25 cellular contexts compared by ENCODE assay signal in the genomic region with DNA sequence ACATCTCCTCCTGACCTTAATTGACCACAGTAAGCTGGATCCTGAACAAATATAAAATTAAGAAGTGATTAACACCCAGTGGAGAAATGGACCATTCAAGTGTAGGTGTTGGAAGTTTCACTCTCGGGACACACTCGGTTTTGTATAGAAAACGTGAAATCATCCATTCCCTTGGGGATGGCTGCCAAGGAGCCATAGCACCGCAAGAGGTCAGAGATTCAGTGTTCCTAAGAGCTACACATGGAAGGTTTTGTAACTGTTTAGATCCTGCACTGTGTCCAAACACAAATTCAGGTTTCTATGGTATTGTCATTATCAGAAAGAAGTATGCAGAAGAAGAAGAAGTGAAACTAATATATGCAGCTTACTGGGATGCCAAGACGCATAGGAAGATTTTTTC.
A peak's percentile ranks its signal among the peaks of the same experiment; 100 is the strongest.
DNase-seq lines count a peak whose midpoint lies in the region; ATAC-seq, FAIRE-seq and TF ChIP-seq lines count a peak whose summit lies in the region.
"Had no signal": no experiment of that assay in that cellular context is flagged by ENCODE, and none has a peak within 500 bp of the region (broad histone marks: within the 10 kb centered on the region; RNA-seq: fewer than 3 reads in every experiment).

No MANE protein-coding gene starts in this region.

- no peaks in the 10 kb centered on the region for H3K9me3 ChIP-seq in IMR-90 (ENCODE audit: control insufficient read depth, insufficient read depth, low read length)
- H3K9me3 ChIP-seq in mesenchymal stem cell (ENCODE audit: control insufficient read depth, low read length) = no peaks in the 10 kb centered on the region
- no peaks in the 10 kb centered on the region for H3K9me3 ChIP-seq in kidney (ENCODE audit: control insufficient read depth in 1 of 2, low read length in 2 of 2)
- H3K9me3 ChIP-seq: lower lobe of right lung, SJCRH30, upper lobe of right lung had no signal

- H3K14ac ChIP-seq in IMR-90 (replicated peaks; ENCODE audit: low read depth, low read length) = no peak overlapping the region
- no peak overlapping the region for H3K14ac ChIP-seq in mesenchymal stem cell (ENCODE audit: low read length in 2 of 2)

- H3K79me2 ChIP-seq in ACC112 (ENCODE audit: control insufficient read depth, insufficient read depth, low read length, unreplicated experiment) = no peaks in the 10 kb centered on the region

- TF ChIP-seq CTCF in IMR-90 (conservative IDR thresholded peaks at IDR 0.05; ENCODE audit: low read depth, low read length) = no peak
- TF ChIP-seq CTCF in choroid plexus epithelial cell (conservative IDR thresholded peaks at IDR 0.05; ENCODE audit: low read depth, low read length) = no peak
- TF ChIP-seq CTCF in kidney (IDR thresholded peaks at IDR 0.05; ENCODE audit: borderline replicate concordance, extremely low read depth, insufficient read depth) = no peak

- H2BK15ac ChIP-seq in IMR-90 (ENCODE audit: low read depth, low read length) (peak overlapping the region; percentile 26; the same call in 1 of the 3 replicates), mesenchymal stem cell (ENCODE audit: low read depth, poor library complexity, severe bottlenecking) (no peak overlapping the region)

- CTCF ChIA-PET in IMR-90 (lab: Yijun Ruan, JAX) = no interaction called here
- CTCF ChIA-PET in activated naive CD4-positive, alpha-beta T cell treated with anti-CD3 and anti-CD28 coated beads for 36 hours (lab: Charles Lee) = interaction anchor here (0.7 kb wide), 1 partner anchor 190 kb away, joined by 3 read pairs; no protein-coding TSS in a partner anchor

- no peak overlapping the region for H3K4me3 Mint-ChIP-seq in activated naive CD4-positive, alpha-beta T cell treated with anti-CD3 and anti-CD28 coated beads for 36 hours
- H3K4me3 Mint-ChIP-seq: CD4-positive, CD25-positive, alpha-beta regulatory T cell; central memory CD8-positive, alpha-beta T cell; T-helper 1 cell treated with Interleukin-12 subunit alpha and Interleukin-12 subunit beta and Interleukin-4 antibody, amounts not matched to agents 30 μg/mL and 1 μg/mL, for 36 hours had no signal

- no TSS peak for BruUV-seq in IMR-90 (replicated peaks; lab: Mats Ljungman, UMichigan)

- H3K79me1 ChIP-seq in IMR-90 (ENCODE audit: low read depth in 1 of 2, low read length in 2 of 2) (peaks cover 0 to 8% of the 10 kb centered on the region in 2 experiments; a peak in 1 of 4 replicates), mesenchymal stem cell (replicated peaks; ENCODE audit: low read length, poor library complexity, severe bottlenecking) (no peaks in the 10 kb centered on the region)

- no peak overlapping the region for H2BK120ac ChIP-seq in IMR-90 (ENCODE audit: low read depth, low read length)
- H2BK120ac ChIP-seq in mesenchymal stem cell (ENCODE audit: low read depth, low read length) = no peak overlapping the region

- no peak overlapping the region for H3K23ac ChIP-seq in IMR-90 (ENCODE audit: low read depth, low read length)
- no peak overlapping the region for H3K23ac ChIP-seq in mesenchymal stem cell (ENCODE audit: low read length in 2 of 2)

- H3K36me3 Mint-ChIP-seq in activated naive CD4-positive, alpha-beta T cell treated with anti-CD3 and anti-CD28 coated beads for 36 hours (ENCODE audit: low read depth) = no peaks in the 10 kb centered on the region
- H3K36me3 Mint-ChIP-seq: CD4-positive, CD25-positive, alpha-beta regulatory T cell had no signal

- TF ChIP-seq POLR2A in IMR-90 (IDR thresholded peaks at IDR 0.05; ENCODE audit: low read depth, low read length) = no peak

- H3K9ac ChIP-seq in IMR-90 (ENCODE audit: low read depth, low read length) = no peak overlapping the region
- peak overlapping the region; percentile 34 for H3K9ac ChIP-seq in mesenchymal stem cell (ENCODE audit: low read length)
- H3K9ac ChIP-seq in kidney (ENCODE audit: low read length in 2 of 2) = no peak overlapping the region

- H3K27ac Mint-ChIP-seq in activated naive CD4-positive, alpha-beta T cell treated with anti-CD3 and anti-CD28 coated beads for 36 hours = no peak overlapping the region
- H3K27ac Mint-ChIP-seq: CD4-positive, CD25-positive, alpha-beta regulatory T cell; T-helper 1 cell treated with Interleukin-12 subunit alpha and Interleukin-12 subunit beta and Interleukin-4 antibody, amounts not matched to agents 30 μg/mL and 1 μg/mL, for 36 hours had no signal

- TF ChIP-seq RAD21 in IMR-90 (IDR thresholded peaks at IDR 0.05; ENCODE audit: low read length) = no peak

- H3K4me1 Mint-ChIP-seq in activated naive CD4-positive, alpha-beta T cell treated with anti-CD3 and anti-CD28 coated beads for 36 hours (ENCODE audit: low read depth) = no peaks in the 10 kb centered on the region
- H3K4me1 Mint-ChIP-seq: CD4-positive, CD25-positive, alpha-beta regulatory T cell; central memory CD8-positive, alpha-beta T cell had no signal

- H3K36me3 ChIP-seq in ACC112 (ENCODE audit: insufficient read depth, low read length) (no peaks in the 10 kb centered on the region), IMR-90 (ENCODE audit: control insufficient read depth, insufficient read depth, low read length) (no peaks in the 10 kb centered on the region), mesenchymal stem cell (ENCODE audit: control insufficient read depth in 1 of 2, insufficient read depth in 2 of 2, low read depth in 1 of 2, low read length in 2 of 2) (no peaks in the 10 kb centered on the region), kidney (ENCODE audit: control insufficient read depth in 1 of 2, insufficient read depth in 2 of 2, low read length in 2 of 2) (no peaks in the 10 kb centered on the region)
- H3K36me3 ChIP-seq: heart left ventricle, lower lobe of right lung, SJCRH30, upper lobe of right lung, WERI-Rb-1 had no signal

- no peak for FAIRE-seq in kidney (lab: Jason Lieb, UNC)
- FAIRE-seq: A204.1 had no signal

- peak overlapping the region in 1 of 2 experiments; percentile 16; a peak in 1 of 4 replicates for H4K8ac ChIP-seq in IMR-90 (ENCODE audit: low read depth in 2 of 2, low read length in 2 of 2)
- H4K8ac ChIP-seq in mesenchymal stem cell (ENCODE audit: low read length) = no peak overlapping the region

- no peaks in the 10 kb centered on the region; the same call in 1 of the 2 replicates for H3K9me1 ChIP-seq in IMR-90 (ENCODE audit: insufficient read depth, low read length)

- H2AK9ac ChIP-seq in IMR-90 (replicated peaks; ENCODE audit: low read depth, low read length, poor library complexity) = no peak overlapping the region

- H3K27ac ChIP-seq in ACC112 (ENCODE audit: low read depth, low read length) (no peak overlapping the region), IMR-90 (ENCODE audit: insufficient read depth, low read length) (peak overlapping the region; percentile 55; the same call in 1 of the 2 replicates), mesenchymal stem cell (ENCODE audit: low read length, poor library complexity, severe bottlenecking) (no peak overlapping the region), kidney (ENCODE audit: low read depth in 2 of 2, low read length in 2 of 2) (no peak overlapping the region)
- H3K27ac ChIP-seq: heart left ventricle, HL-60, lower lobe of right lung, SJCRH30, upper lobe of right lung, WERI-Rb-1 had no signal

- H4K5ac ChIP-seq in IMR-90 (ENCODE audit: low read depth, low read length) = no peak overlapping the region

- no peak overlapping the region for H2BK20ac ChIP-seq in IMR-90 (ENCODE audit: low read depth, low read length)

- ATAC-seq in IMR-90 (ENCODE audit: low read depth) = peak; percentile 82
- no peak for ATAC-seq in GM19395 (IDR thresholded peaks at IDR 0.05; ENCODE audit: unreplicated experiment)
- ATAC-seq: heart left ventricle, lower lobe of right lung, upper lobe of right lung had no signal

- POLR2A ChIA-PET in IMR-90 (lab: Charles Lee; ENCODE audit: unreplicated experiment) = interaction anchor here (0.6 to 0.7 kb wide), 3 partner anchors 9 to 769 kb away, joined by 3 to 7 read pairs (median 6); no protein-coding TSS in a partner anchor

- no peaks in the 10 kb centered on the region for H3K27me3 Mint-ChIP-seq in activated naive CD4-positive, alpha-beta T cell treated with anti-CD3 and anti-CD28 coated beads for 36 hours (ENCODE audit: low read depth)
- H3K27me3 Mint-ChIP-seq: central memory CD8-positive, alpha-beta T cell had no signal

- H2AK5ac ChIP-seq in IMR-90 (ENCODE audit: low read depth, low read length) (no peak overlapping the region), mesenchymal stem cell (ENCODE audit: low read length, severe bottlenecking) (no peak overlapping the region)

- DNase-seq in IMR-90 (peak; percentile 72), choroid plexus epithelial cell (ENCODE audit: low read depth) (peak; percentile 88), mesenchymal stem cell (peak; percentile 84), HPDE6-E6E7 (ENCODE audit: extremely low spot score) (no peak), kidney (no peak)
- DNase-seq in activated naive CD4-positive, alpha-beta T cell treated with anti-CD3 and anti-CD28 coated beads for 36 hours = no peak
- DNase-seq: activated CD4-positive, alpha-beta T cell treated with anti-CD3 and anti-CD28 coated beads, Interleukin-2, amount 50 U/mL, for 48 hours; activated effector memory CD4-positive, alpha-beta T cell treated with anti-CD3 and anti-CD28 coated beads, Interleukin-2, amount 50 U/mL, for 16 hours; CD4-positive, CD25-positive, alpha-beta regulatory T cell; erythroblast; GOT3; heart left ventricle; lower lobe of right lung; NCI-H1436 treated with DMSO at 0.1 percent for 48 hours; NCI-H2171; NCI-H774; SJCRH30; upper lobe of right lung; WERI-Rb-1 had no signal

- peak overlapping the region; percentile 39 for H3K4me2 ChIP-seq in IMR-90 (ENCODE audit: low read depth, low read length)
- H3K4me2 ChIP-seq in mesenchymal stem cell (ENCODE audit: low read length, poor library complexity, severe bottlenecking) = no peak overlapping the region

- in situ Hi-C loops in IMR-90 (cut with MboI; ENCODE audit: low sequenced_read_pairs) = no loop called here

- no peak overlapping the region for H2AFZ ChIP-seq in ACC112 (ENCODE audit: low read length, unreplicated experiment)
- H2AFZ ChIP-seq in IMR-90 (replicated peaks; ENCODE audit: low read length, poor library complexity) = no peak overlapping the region
- H2AFZ ChIP-seq in mesenchymal stem cell (ENCODE audit: low read depth, low read length) = no peak overlapping the region

- H3K18ac ChIP-seq in IMR-90 (ENCODE audit: low read depth, low read length) (peak overlapping the region; percentile 10; the same call in 1 of the 2 replicates), mesenchymal stem cell (ENCODE audit: low read depth in 1 of 2, low read length in 2 of 2) (no peak overlapping the region)

- H2BK5ac ChIP-seq in IMR-90 (ENCODE audit: low read depth, low read length, poor library complexity, severe bottlenecking) = no peak overlapping the region
- H2BK5ac ChIP-seq in mesenchymal stem cell (ENCODE audit: low read depth, low read length, poor library complexity, severe bottlenecking) = no peak overlapping the region

- no peak overlapping the region for H2BK12ac ChIP-seq in mesenchymal stem cell (ENCODE audit: low read length in 2 of 2)

- peaks cover 6% of the 10 kb centered on the region for H3K9me3 Mint-ChIP-seq in activated naive CD4-positive, alpha-beta T cell treated with anti-CD3 and anti-CD28 coated beads for 36 hours
- H3K9me3 Mint-ChIP-seq: central memory CD8-positive, alpha-beta T cell; T-helper 1 cell treated with Interleukin-12 subunit alpha and Interleukin-12 subunit beta and Interleukin-4 antibody, amounts not matched to agents 30 μg/mL and 1 μg/mL, for 36 hours had no signal

- H3K56ac ChIP-seq in IMR-90 (ENCODE audit: extremely low read depth, insufficient read depth, low read length) = no peak overlapping the region

- H3K4me1 ChIP-seq in ACC112 (ENCODE audit: control insufficient read depth, insufficient read depth, low read length, unreplicated experiment) = peaks cover 7% of the 10 kb centered on the region
- peaks cover 5% of the 10 kb centered on the region for H3K4me1 ChIP-seq in IMR-90 (ENCODE audit: control insufficient read depth, insufficient read depth, low read length)
- no peaks in the 10 kb centered on the region for H3K4me1 ChIP-seq in mesenchymal stem cell (ENCODE audit: control insufficient read depth, insufficient read depth, low read depth, low read length)
- no peaks in the 10 kb centered on the region for H3K4me1 ChIP-seq in kidney (ENCODE audit: control insufficient read depth in 1 of 2, insufficient read depth in 1 of 2, low read depth in 1 of 2, low read length in 2 of 2)
- H3K4me1 ChIP-seq: SJCRH30, upper lobe of right lung had no signal

- H4K91ac ChIP-seq in IMR-90 (ENCODE audit: insufficient read depth, low read depth, low read length) = no peak overlapping the region
- no peak overlapping the region for H4K91ac ChIP-seq in mesenchymal stem cell (ENCODE audit: low read length)

- intact Hi-C loops in IMR-90 (cut with micrococcal nuclease) (no loop called here), kidney (cut with DNase I) (no loop called here)
- intact Hi-C loops in activated naive CD4-positive, alpha-beta T cell treated with anti-CD3 and anti-CD28 coated beads for 36 hours (cut with micrococcal nuclease) = no loop called here

- H3K4ac ChIP-seq in IMR-90 (ENCODE audit: low read depth, low read length) = no peak overlapping the region
- no peak overlapping the region for H3K4ac ChIP-seq in mesenchymal stem cell (ENCODE audit: low read depth in 1 of 2, low read length in 2 of 2)

- dilution Hi-C loops in IMR-90 (cut with HindIII; ENCODE audit: low sequenced_read_pairs, unreplicated experiment) = no loop called here

- H3K27me3 ChIP-seq in ACC112 (ENCODE audit: insufficient read depth, low read length) (no peaks in the 10 kb centered on the region), IMR-90 (ENCODE audit: control insufficient read depth, insufficient read depth, low read length) (no peaks in the 10 kb centered on the region), mesenchymal stem cell (ENCODE audit: control insufficient read depth in 1 of 2, insufficient read depth in 1 of 2, low read length in 2 of 2) (no peaks in the 10 kb centered on the region)
- H3K27me3 ChIP-seq: heart left ventricle, upper lobe of right lung had no signal

- no peaks in the 10 kb centered on the region for H4K20me1 ChIP-seq in IMR-90 (ENCODE audit: insufficient read depth, low read length)

- no CpG with 5 or more reads among the region's 5 CpGs for WGBS in IMR-90 (ENCODE audit: extremely low coverage in 2 of 2, insufficient read length in 1 of 2), 2 experiments
- 42% methylated on average over 5 of the region's 5 CpGs for WGBS in mesenchymal stem cell

- H3K4me3 ChIP-seq in ACC112 (ENCODE audit: low read depth, low read length) = peak overlapping the region; percentile 20; the same call in 1 of the 2 replicates
- peak overlapping the region; percentile 1; the same call in 1 of the 2 replicates for H3K4me3 ChIP-seq in IMR-90 (ENCODE audit: insufficient read depth, low read depth, low read length)
- peak overlapping the region; percentile 28 for H3K4me3 ChIP-seq in choroid plexus epithelial cell (ENCODE audit: low read depth, low read length)
- peak overlapping the region in 1 of 2 experiments; percentile 59 for H3K4me3 ChIP-seq in mesenchymal stem cell (ENCODE audit: insufficient read depth in 1 of 2, low read depth in 1 of 2, low read length in 2 of 2)
- H3K4me3 ChIP-seq in kidney (ENCODE audit: low read length in 2 of 2) = no peak overlapping the region
- H3K4me3 ChIP-seq: heart left ventricle, lower lobe of right lung, SJCRH30, upper lobe of right lung had no signal

Comparison
In these comparisons a context has a peak if more than half of its experiments do, and no peak if none do; other contexts are left out.
1. H3K4me3 ChIP-seq: peak in ACC112 (single experiment), IMR-90 (single experiment) and choroid plexus epithelial cell (single experiment); none in kidney (0 of 2).
2. DNase-seq: peak in IMR-90 (single experiment), choroid plexus epithelial cell (single experiment) and mesenchymal stem cell (single experiment); none in activated naive CD4-positive, alpha-beta T cell treated with anti-CD3 and anti-CD28 coated beads for 36 hours (single experiment), HPDE6-E6E7 (single experiment) and kidney (single experiment).